1 cellular context compared by ENCODE assay signal in genomic region chr20:21384308-21384892, GRCh38.
TF ChIP-seq lines count a peak whose summit lies in the region.

No MANE protein-coding gene starts in this region.

TF ChIP-seq in HepG2, 621 proteins besides CTCF, POLR2A, EP300 and RAD21:
- TF ChIP-seq KAT2B (IDR thresholded peaks at IDR 0.05; ENCODE audit: borderline replicate concordance, low read depth, low read length) (peak; percentile 85; the same call in 1 of the 2 replicates), ONECUT2 (CRISPR knock-in tag; IDR thresholded peaks at IDR 0.05) (peak; percentile 64; the same call in 1 of the 2 replicates), MLXIP (CRISPR knock-in tag; IDR thresholded peaks at IDR 0.05; ENCODE audit: borderline replicate concordance) (no peak), DMTF1 (CRISPR knock-in tag; IDR thresholded peaks at IDR 0.05) (no peak), SNAPC5 (CRISPR knock-in tag; IDR thresholded peaks at IDR 0.05; ENCODE audit: borderline replicate concordance) (no peak)
